In genomic region chr11:73625690-73626318, GRCh38 we compare ENCODE assay signal across 8 cellular contexts. TPM values are rescaled to one million over a fixed set of nuclear protein-coding genes. Genes with fewer than 3 reads are reported as not detected.
DNase-seq lines count a peak whose midpoint lies in the region; ATAC-seq and TF ChIP-seq lines count a peak whose summit lies in the region.

No MANE protein-coding gene starts in this region.

- intact Hi-C loops in ovary (cut with DNase I), result loop anchor here in 1 of 4 donors (5.0 kb wide), 1 partner anchor 36 kb away; no protein-coding TSS in a partner anchor
- intact Hi-C loops in tibial artery (cut with DNase I; ENCODE audit: low total_unique reads), result loop anchor here (5.0 kb wide), 1 partner anchor 36 kb away; no protein-coding TSS in a partner anchor

- H3K9ac ChIP-seq in SK-N-MC (ENCODE audit: insufficient read length), result no peak overlapping the region

- TF ChIP-seq POLR2A in ovary (IDR thresholded peaks at IDR 0.05), result no peak

- H3K9me3 ChIP-seq in SK-N-MC (ENCODE audit: low read depth, low read length) (no peaks in the 10 kb centered on the region), ovary (no peaks in the 10 kb centered on the region), tibial artery (no peaks in the 10 kb centered on the region)

- TF ChIP-seq CTCF in ovary (IDR thresholded peaks at IDR 0.05), result peak; percentile 55 to 72 (median 63)
- TF ChIP-seq CTCF in tibial artery (IDR thresholded peaks at IDR 0.05), result peak; percentile 73 to 92

- H3K4me3 ChIP-seq in SK-N-MC (peak overlapping the region; percentile 52), ovary (no peak overlapping the region), tibial artery (peak overlapping the region in 1 of 2 donors; percentile 21)

- no peak overlapping the region for H3K27ac ChIP-seq in SK-N-MC
- H3K27ac ChIP-seq in ovary, result no peak overlapping the region
- H3K27ac ChIP-seq in tibial artery, result no peak overlapping the region

- DNase-seq in EL (peak; percentile 67), NCI-H1048 (lab: John Stamatoyannopoulos, UW) (peak; percentile 53), SK-N-MC (ENCODE audit: low read depth, low spot score) (peak; percentile 26), germinal center (ENCODE audit: low spot score) (peak; percentile 85), ovary (peak; percentile 56 to 72 (median 66)), tibial artery (peak; percentile 59 to 84)
- DNase-seq in activated naive CD4-positive, alpha-beta T cell (lab: John Stamatoyannopoulos, UW), result peak in 3 of 4 experiments; percentile 10 to 55 (median 38)

- no peaks in the 10 kb centered on the region for H3K4me1 ChIP-seq in ovary (ENCODE audit: insufficient read depth)
- peaks cover 0 to 5% (median 5%) of the 10 kb centered on the region in 4 donors for H3K4me1 ChIP-seq in tibial artery

- no peaks in the 10 kb centered on the region for H3K27me3 ChIP-seq in ovary
- peaks cover 0 to 21% of the 10 kb centered on the region in 2 donors for H3K27me3 ChIP-seq in tibial artery

- WGBS in ovary, 3 donors, result 6 to 30% (median 10%) methylated on average over 20 of the region's 20 CpGs

- no peak for TF ChIP-seq EP300 in ovary (IDR thresholded peaks at IDR 0.05)

- H3K36me3 ChIP-seq in SK-N-MC (ENCODE audit: insufficient read depth, low read length) (no peaks in the 10 kb centered on the region), ovary (no peaks in the 10 kb centered on the region), tibial artery (no peaks in the 10 kb centered on the region)

- ATAC-seq in HG03159 (IDR thresholded peaks at IDR 0.05; ENCODE audit: unreplicated experiment), result no peak

RNA-seq across cellular contexts. Expression of gene PLEKHB1, which starts 20.6 kb away (rescaled TPM):
- 10 to 100 TPM in 3 of 7 donors, 1 to 10 TPM in 4; 2.5 to 41.6 (median 8.3) TPM for total RNA-seq in ovary
- 1 to 10 TPM; 1.4 to 9.6 TPM for polyA plus RNA-seq in ovary

RNA-seq across cellular contexts. Expression of gene FAM168A, which starts 27.9 kb away (rescaled TPM):
- total RNA-seq in ovary, result 10 to 100 TPM; 17.3 to 45.5 (median 39.5) TPM
- 10 to 100 TPM; 16.7 to 44.5 TPM for polyA plus RNA-seq in ovary

Comparison
In these comparisons a context has a peak if more than half of its experiments do, and no peak if none do; other contexts are left out.
1. DNase-seq: peak in every context shown above with its lines; median percentile 85 in germinal center; 72 in tibial artery; 67 in EL; 66 in ovary; 53 in NCI-H1048; 38 in activated naive CD4-positive, alpha-beta T cell; 26 in SK-N-MC.